In the genomic region with DNA sequence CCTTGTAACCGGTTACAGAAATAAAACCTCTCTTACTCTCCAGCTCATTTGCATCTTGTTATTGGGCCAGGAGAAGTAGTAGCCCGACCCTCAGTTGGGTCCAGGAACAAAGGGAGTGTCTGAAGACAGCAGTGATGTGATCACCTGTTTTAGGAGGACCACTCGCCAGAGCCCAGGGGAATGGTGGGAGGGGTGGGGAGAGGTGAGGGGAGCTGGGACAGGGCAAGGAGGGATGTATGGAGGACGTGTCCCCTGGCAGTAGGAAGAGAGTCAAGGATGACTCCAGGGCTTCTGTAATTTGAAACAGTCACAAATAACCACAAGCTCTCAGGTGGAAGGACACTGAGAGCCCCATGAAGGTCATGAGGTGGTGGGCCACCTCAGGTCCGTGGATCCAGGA, we compare ENCODE assay signal across 1 cellular context.
TF ChIP-seq lines count a peak whose summit lies in the region.

No MANE protein-coding gene starts in this region.

TF ChIP-seq in WTC11, 78 proteins besides CTCF, POLR2A, EP300 and RAD21 (continued from another document):
- TF ChIP-seq ZNF281 (CRISPR knock-in tag; IDR thresholded peaks at IDR 0.05) (no peak), NFATC4 (CRISPR knock-in tag; IDR thresholded peaks at IDR 0.05) (no peak)
